In genomic region chr3:5128861-5129260, GRCh38 we compare ENCODE assay signal across 28 cellular contexts.
"Had no signal": no experiment of that assay in that cellular context is flagged by ENCODE, and none has a peak within 500 bp of the region (broad histone marks: within the 10 kb centered on the region; RNA-seq: fewer than 3 reads in every experiment).

No MANE protein-coding gene starts in this region.

- DNase-seq: activated CD4-positive, alpha-beta T cell treated with anti-CD3 and anti-CD28 coated beads for 48 hours; activated CD4-positive, alpha-beta T cell treated with anti-CD3 and anti-CD28 coated beads, Interleukin-2, amount 50 U/mL, for 48 hours; activated CD4-positive, CD25-positive, alpha-beta regulatory T cell; activated naive CD8-positive, alpha-beta T cell treated with anti-CD3 and anti-CD28 coated beads, Interleukin-2, amount 10 ng/mL, durations not matched to agents 7 days and 5 days; activated T-cell treated with anti-CD3 and anti-CD28 coated beads, Interleukin-2, amount 50 U/mL, for 4 hours; amniotic stem cell; caudate nucleus; cortex of kidney; endodermal cell; esophagus squamous epithelium; foreskin melanocyte; heart right ventricle; kidney glomerular epithelial cell; lower lobe of right lung; mesendoderm; ovary; right lobe of liver; stimulated activated CD4-positive, alpha-beta T cell treated with anti-CD3 and anti-CD28 coated beads, Interleukin-4, amount 100 ng/mL, for 1 hour; T-helper 1 cell; uterus had no signal

- H3K9me3 Mint-ChIP-seq: activated naive CD8-positive, alpha-beta T cell treated with anti-CD3 and anti-CD28 coated beads, Interleukin-2, amount 10 ng/mL, durations not matched to agents 7 days and 5 days; activated T-cell treated with anti-CD3 and anti-CD28 coated beads, Interleukin-2, amount 50 U/mL, for 4 hours; activated T-helper 2 cell treated with anti-CD3 and anti-CD28 coated beads, Interferon-gamma antibody, Interleukin-2, Interleukin-4, amounts not matched to agents 10 μg/mL and 5 μg/mL and 100 μg/mL, durations not matched to agents 14 hours and 24 hours and 36 hours; endodermal cell; natural killer cell treated with Interleukin-12 subunit alpha and Interleukin-12 subunit beta and Interleukin-15 and Interleukin-18, amount 100 ng/mL, for 72 hours; stimulated activated naive CD8-positive, alpha-beta T cell treated with anti-CD3 and anti-CD28 coated beads, Interleukin-15, Interleukin-2, amounts not matched to agents 100 ng/mL and 50 ng/mL, for 24 hours; type B pancreatic cell had no signal

- H3K27me3 ChIP-seq: esophagus squamous epithelium, heart right ventricle, ovary, right lobe of liver, uterus had no signal

- H3K4me3 Mint-ChIP-seq: activated naive CD8-positive, alpha-beta T cell treated with anti-CD3 and anti-CD28 coated beads, Interleukin-2, amount 10 ng/mL, durations not matched to agents 7 days and 5 days; activated T-cell treated with anti-CD3 and anti-CD28 coated beads, Interleukin-2, amount 50 U/mL, for 4 hours; endodermal cell; natural killer cell treated with Interleukin-12 subunit alpha and Interleukin-12 subunit beta and Interleukin-15 and Interleukin-18, amount 100 ng/mL, for 72 hours; stimulated activated naive CD8-positive, alpha-beta T cell treated with anti-CD3 and anti-CD28 coated beads, Interleukin-15, Interleukin-2, amounts not matched to agents 100 ng/mL and 50 ng/mL, for 24 hours; type B pancreatic cell had no signal

- H3K27ac ChIP-seq: epithelial cell of prostate, esophagus squamous epithelium, heart right ventricle, lower lobe of right lung, ovary, right lobe of liver, uterus had no signal

- H3K36me3 ChIP-seq: ovary, right lobe of liver, thoracic aorta, uterus had no signal

- H3K36me3 Mint-ChIP-seq: natural killer cell treated with Interleukin-12 subunit alpha and Interleukin-12 subunit beta and Interleukin-15 and Interleukin-18, amount 100 ng/mL, for 72 hours had no signal

- H3K9me3 ChIP-seq: esophagus squamous epithelium, heart right ventricle, lower lobe of right lung, ovary, right lobe of liver, thoracic aorta, uterus had no signal

- H3K27me3 Mint-ChIP-seq: activated naive CD8-positive, alpha-beta T cell treated with anti-CD3 and anti-CD28 coated beads, Interleukin-2, amount 10 ng/mL, durations not matched to agents 7 days and 5 days; natural killer cell treated with Interleukin-12 subunit alpha and Interleukin-12 subunit beta and Interleukin-15 and Interleukin-18, amount 100 ng/mL, for 72 hours; progenitor cell of endocrine pancreas; stimulated activated naive CD8-positive, alpha-beta T cell treated with anti-CD3 and anti-CD28 coated beads, Interleukin-15, Interleukin-2, amounts not matched to agents 100 ng/mL and 50 ng/mL, for 24 hours; type B pancreatic cell had no signal

- ATAC-seq: activated T-cell treated with anti-CD3 and anti-CD28 coated beads, Interleukin-2, amount 50 U/mL, for 4 hours; heart right ventricle; left lobe of liver; lower lobe of right lung; natural killer cell treated with Interleukin-12 subunit alpha and Interleukin-12 subunit beta and Interleukin-15 and Interleukin-18, amount 100 ng/mL, for 72 hours had no signal

- H3K27ac Mint-ChIP-seq: activated naive CD8-positive, alpha-beta T cell treated with anti-CD3 and anti-CD28 coated beads, Interleukin-2, amount 10 ng/mL, durations not matched to agents 7 days and 5 days; activated T-helper 2 cell treated with anti-CD3 and anti-CD28 coated beads, Interferon-gamma antibody, Interleukin-2, Interleukin-4, amounts not matched to agents 10 μg/mL and 5 μg/mL and 100 μg/mL, durations not matched to agents 14 hours and 24 hours and 36 hours; endodermal cell; natural killer cell treated with Interleukin-12 subunit alpha and Interleukin-12 subunit beta and Interleukin-15 and Interleukin-18, amount 100 ng/mL, for 72 hours; stimulated activated naive CD8-positive, alpha-beta T cell treated with anti-CD3 and anti-CD28 coated beads, Interleukin-15, Interleukin-2, amounts not matched to agents 100 ng/mL and 50 ng/mL, for 24 hours; type B pancreatic cell had no signal

- H3K4me3 ChIP-seq: esophagus squamous epithelium, heart right ventricle, lower lobe of right lung, ovary, right lobe of liver, thoracic aorta, uterus had no signal
